ENCODE assay signal across 19 cellular contexts in the genomic region with DNA sequence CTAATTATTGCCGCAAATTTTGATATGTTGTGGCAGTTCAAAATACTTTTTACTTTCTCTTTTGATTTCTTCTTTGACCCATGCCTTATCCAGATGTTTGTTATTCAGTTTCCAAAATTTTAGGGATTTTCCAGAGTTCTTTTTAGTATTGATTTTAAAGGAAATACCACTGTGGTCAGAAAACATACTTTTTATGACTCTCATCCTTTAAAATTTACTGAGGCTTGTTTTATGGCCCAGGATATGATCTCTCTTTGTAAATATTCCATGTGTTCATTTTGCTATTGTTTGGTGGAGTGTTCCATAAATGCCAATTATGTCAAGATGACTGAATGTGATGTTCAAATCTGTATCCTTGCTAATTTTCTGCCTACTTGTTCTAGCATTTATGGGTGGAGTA.
DNase-seq lines count a peak whose midpoint lies in the region; ATAC-seq and TF ChIP-seq lines count a peak whose summit lies in the region.
"Had no signal": no experiment of that assay in that cellular context is flagged by ENCODE, and none has a peak within 500 bp of the region (broad histone marks: within the 10 kb centered on the region; RNA-seq: fewer than 3 reads in every experiment).

No MANE protein-coding gene starts in this region.

- H3K4me3 ChIP-seq in osteoblast (ENCODE audit: insufficient read depth, low read length) (no peak overlapping the region), lower lobe of right lung (no peak overlapping the region), neural progenitor cell (no peak overlapping the region)
- H3K4me3 ChIP-seq: dorsolateral prefrontal cortex, Peyer's patch, suprapubic skin had no signal

- H2AFZ ChIP-seq in osteoblast (ENCODE audit: low read length) (no peak overlapping the region), neural progenitor cell (replicated peaks) (no peak overlapping the region)

- H3K4me1 ChIP-seq in osteoblast (ENCODE audit: insufficient read depth, low read length) (peaks cover 13% of the 10 kb centered on the region), lower lobe of right lung (no peaks in the 10 kb centered on the region), neural progenitor cell (no peaks in the 10 kb centered on the region)
- H3K4me1 ChIP-seq: Peyer's patch, suprapubic skin had no signal

- no peaks in the 10 kb centered on the region for H3K4me1 Mint-ChIP-seq in neural progenitor cell
- H3K4me1 Mint-ChIP-seq: neural crest cell had no signal

- peaks cover 12% of the 10 kb centered on the region for H3K9me3 ChIP-seq in osteoblast (ENCODE audit: low read depth, low read length)
- no peaks in the 10 kb centered on the region for H3K9me3 ChIP-seq in lower lobe of right lung
- peaks cover 8% of the 10 kb centered on the region for H3K9me3 ChIP-seq in neural progenitor cell (ENCODE audit: low read depth)
- H3K9me3 ChIP-seq: Peyer's patch, suprapubic skin had no signal

- H3K9me3 Mint-ChIP-seq in neural progenitor cell = peaks cover 12% of the 10 kb centered on the region

- no peak for ATAC-seq in lower lobe of right lung
- no peak for ATAC-seq in HG03565 (IDR thresholded peaks at IDR 0.05; ENCODE audit: unreplicated experiment)

- H4K20me1 ChIP-seq in osteoblast (ENCODE audit: insufficient read depth, low read length) = no peaks in the 10 kb centered on the region
- no peaks in the 10 kb centered on the region for H4K20me1 ChIP-seq in neural progenitor cell (ENCODE audit: low read depth)

- no peaks in the 10 kb centered on the region for H3K36me3 ChIP-seq in osteoblast (ENCODE audit: insufficient read depth, low read length)
- no peaks in the 10 kb centered on the region for H3K36me3 ChIP-seq in lower lobe of right lung
- no peaks in the 10 kb centered on the region for H3K36me3 ChIP-seq in neural progenitor cell
- H3K36me3 ChIP-seq: Peyer's patch, suprapubic skin had no signal

- no peak overlapping the region for H3K4me3 Mint-ChIP-seq in neural progenitor cell
- H3K4me3 Mint-ChIP-seq: neural crest cell; T-helper 1 cell treated with Interleukin-12 subunit alpha and Interleukin-12 subunit beta and Interleukin-4 antibody, amounts not matched to agents 30 μg/mL and 1 μg/mL, for 36 hours had no signal

- no peaks in the 10 kb centered on the region for H3K27me3 Mint-ChIP-seq in neural progenitor cell (ENCODE audit: insufficient read depth, low read depth)

- TF ChIP-seq CTCF in osteoblast (IDR thresholded peaks at IDR 0.05; ENCODE audit: extremely low read depth, low read depth, low read length) = no peak
- no peak for TF ChIP-seq CTCF in lower lobe of right lung (IDR thresholded peaks at IDR 0.05)
- TF ChIP-seq CTCF in neural progenitor cell (IDR thresholded peaks at IDR 0.05) = no peak

- intact Hi-C loops in lower lobe of right lung (cut with DNase I) = no loop called here

- H3K27ac ChIP-seq in osteoblast (ENCODE audit: low read depth, low read length) (peak overlapping the region; percentile 77), lower lobe of right lung (no peak overlapping the region), neural progenitor cell (no peak overlapping the region)
- H3K27ac ChIP-seq: dorsolateral prefrontal cortex, Peyer's patch, suprapubic skin had no signal

- DNase-seq in EH (ENCODE audit: low read depth) (peak; percentile 82), RPMI7951 (ENCODE audit: low read depth) (peak; percentile 68), epidermal melanocyte (ENCODE audit: insufficient read length, low spot score) (peak; percentile 10), osteoblast (ENCODE audit: insufficient read length, low spot score, missing footprints) (no peak), NCI-H446 treated with DMSO at 0.1 percent for 48 hours (lab: John Stamatoyannopoulos, UW) (no peak), lower lobe of right lung (no peak), neural progenitor cell (ENCODE audit: low spot score) (no peak)
- DNase-seq: activated effector memory CD4-positive, alpha-beta T cell treated with Interleukin-2 at 50 U/mL for 16 hours; aorta; DMS79 treated with DMSO at 0.1 percent for 48 hours; dorsolateral prefrontal cortex; NCI-H187 treated with DMSO at 0.1 percent for 48 hours; NCI-H524 treated with DMSO at 0.1 percent for 48 hours; Peyer's patch; stimulated activated CD4-positive, alpha-beta T cell treated with anti-CD3 and anti-CD28 coated beads, Interleukin-1b, Interleukin-23, amount 100 ng/mL, for 48 hours had no signal

- H3K9ac ChIP-seq in neural progenitor cell = no peak overlapping the region

- H3K27me3 ChIP-seq in osteoblast (ENCODE audit: insufficient read depth, low read length) (peaks cover 4% of the 10 kb centered on the region), lower lobe of right lung (ENCODE audit: low read depth) (no peaks in the 10 kb centered on the region), neural progenitor cell (no peaks in the 10 kb centered on the region)
- H3K27me3 ChIP-seq: Peyer's patch, suprapubic skin had no signal

- no peaks in the 10 kb centered on the region for H3F3A ChIP-seq in neural progenitor cell (ENCODE audit: low read depth)

- no peak overlapping the region for H3K27ac Mint-ChIP-seq in neural progenitor cell
- H3K27ac Mint-ChIP-seq: T-helper 1 cell treated with Interleukin-12 subunit alpha and Interleukin-12 subunit beta and Interleukin-4 antibody, amounts not matched to agents 30 μg/mL and 1 μg/mL, for 36 hours had no signal

- H3K79me2 ChIP-seq in osteoblast (ENCODE audit: insufficient read depth, low read length) (no peaks in the 10 kb centered on the region), neural progenitor cell (ENCODE audit: low read depth) (no peaks in the 10 kb centered on the region)

- peak overlapping the region; percentile 62 for H3K4me2 ChIP-seq in osteoblast (ENCODE audit: insufficient read depth, low read length)
- H3K4me2 ChIP-seq in neural progenitor cell = no peak overlapping the region

- H3K36me3 Mint-ChIP-seq in neural progenitor cell = no peaks in the 10 kb centered on the region

Comparison
In these comparisons a context has a peak if more than half of its experiments do, and no peak if none do; other contexts are left out.
1. DNase-seq: peak in EH (single experiment), RPMI7951 (single experiment) and epidermal melanocyte (single experiment); none in osteoblast (single experiment), NCI-H446 treated with DMSO at 0.1 percent for 48 hours (single experiment), lower lobe of right lung (single experiment) and neural progenitor cell (single experiment).